Comparison of ENCODE assay signal across 8 cellular contexts in genomic region chr1:32962248-32962896, GRCh38. TPM values are rescaled to one million over a fixed set of nuclear protein-coding genes. Genes with fewer than 3 reads are reported as not detected.
DNase-seq lines count a peak whose midpoint lies in the region; ATAC-seq, FAIRE-seq and TF ChIP-seq lines count a peak whose summit lies in the region.

No MANE protein-coding gene starts in this region.

- H3K4me3 ChIP-seq in OCI-LY7 (ENCODE audit: low read depth, low read length, poor library complexity, severe bottlenecking) (peak overlapping the region; percentile 96), endothelial cell of umbilical vein (replicated peaks in 1 of 3; ENCODE audit: insufficient read depth in 1 of 3, low read depth in 1 of 3, low read length in 3 of 3) (peak overlapping the region; percentile 73 to 98 (median 76)), pancreas (peak overlapping the region in 3 of 4 donors; percentile 79 to 92 (median 85))

- peaks cover 9% of the 10 kb centered on the region; the same call in 1 of the 2 replicates for H4K20me1 ChIP-seq in OCI-LY7 (ENCODE audit: insufficient read depth, low read length)
- no peaks in the 10 kb centered on the region for H4K20me1 ChIP-seq in endothelial cell of umbilical vein (replicated peaks; ENCODE audit: control insufficient read depth, extremely low read depth, insufficient read depth, low read length)

- no peak for TF ChIP-seq CTCF in OCI-LY7 (conservative IDR thresholded peaks at IDR 0.05; ENCODE audit: low read length)
- TF ChIP-seq CTCF in endothelial cell of umbilical vein (IDR thresholded peaks at IDR 0.05; ENCODE audit: extremely low read depth in 1 of 2, insufficient read depth in 1 of 2, low read depth in 1 of 2, low read length in 2 of 2), result no peak
- no peak for TF ChIP-seq CTCF in pancreas (IDR thresholded peaks at IDR 0.05)

- no peaks in the 10 kb centered on the region for H3K9me3 Mint-ChIP-seq in activated T-cell treated with anti-CD3 and anti-CD28 coated beads, Interleukin-2, amount 50 U/mL, for 72 hours

- intact Hi-C loops in OCI-LY7 (cut with micrococcal nuclease; ENCODE audit: unreplicated experiment) (loop anchor here (5.0 kb wide), 1 partner anchor 145 kb away; the partner anchor contains the start of genes S100PBP and YARS1), endothelial cell of umbilical vein (cut with micrococcal nuclease) (no loop called here), pancreas (cut with DNase I) (no loop called here)

- H3K4me1 Mint-ChIP-seq in activated T-cell treated with anti-CD3 and anti-CD28 coated beads, Interleukin-2, amount 50 U/mL, for 72 hours (ENCODE audit: low read depth), result peaks cover 61% of the 10 kb centered on the region

- CTCF ChIA-PET in OCI-LY7 (lab: Charles Lee; ENCODE audit: unreplicated experiment), result no interaction called here
- CTCF ChIA-PET in endothelial cell of umbilical vein (lab: Charles Lee), result interaction anchor here (0.9 to 2.0 kb wide), 2 partner anchors 9 to 45 kb away, joined by 6 to 7 read pairs; no protein-coding TSS in a partner anchor

- no peak for DNase-seq in activated T-cell treated with anti-CD3 and anti-CD28 coated beads, Interleukin-2, amount 50 U/mL, for 72 hours
- DNase-seq in activated T-cell treated with anti-CD3 and anti-CD28 coated beads, Interleukin-2, amount 50 U/mL, for 1 hour, result no peak
- DNase-seq in OCI-LY7 (ENCODE audit: low spot score) (peak; percentile 63), endothelial cell of umbilical vein (ENCODE audit: low read depth, low spot score) (peak; percentile 41), pancreas (no peak), DMS114 treated with DMSO at 0.1 percent for 48 hours (lab: John Stamatoyannopoulos, UW; ENCODE audit: unreplicated experiment) (no peak)
- no peak for DNase-seq in activated CD4-positive, alpha-beta T cell treated with anti-CD3 and anti-CD28 coated beads for 1 hour

- H3K4me1 ChIP-seq in OCI-LY7 (ENCODE audit: insufficient read depth, low read length, poor library complexity, severe bottlenecking) (peaks cover 44% of the 10 kb centered on the region), endothelial cell of umbilical vein (ENCODE audit: control insufficient read depth, extremely low read depth, insufficient read depth, low read length) (peaks cover 20% of the 10 kb centered on the region), pancreas (peaks cover 0 to 27% (median 12%) of the 10 kb centered on the region in 3 donors)

- peak overlapping the region; percentile 85 for H3K27ac ChIP-seq in OCI-LY7 (ENCODE audit: low read depth, low read length, poor library complexity, severe bottlenecking)
- H3K27ac ChIP-seq in endothelial cell of umbilical vein (ENCODE audit: insufficient read depth, low read depth, low read length), result no peak overlapping the region
- H3K27ac ChIP-seq in pancreas, result peak overlapping the region in 2 of 4 donors; percentile 31 to 60

- H3K4me2 ChIP-seq in OCI-LY7 (ENCODE audit: low read length), result peak overlapping the region; percentile 83
- H3K4me2 ChIP-seq in endothelial cell of umbilical vein (ENCODE audit: insufficient read depth, low read length), result peak overlapping the region; percentile 89

- H3K9me3 ChIP-seq in OCI-LY7 (ENCODE audit: low read length), result peaks cover 3% of the 10 kb centered on the region; the same call in 1 of the 2 replicates
- no peaks in the 10 kb centered on the region for H3K9me3 ChIP-seq in endothelial cell of umbilical vein (replicated peaks; ENCODE audit: control insufficient read depth, insufficient read depth, low read length)
- H3K9me3 ChIP-seq in pancreas, result no peaks in the 10 kb centered on the region

- H3K36me3 ChIP-seq in OCI-LY7 (ENCODE audit: insufficient read depth, low read length), result peaks cover 8% of the 10 kb centered on the region; the same call in 1 of the 2 replicates
- no peaks in the 10 kb centered on the region for H3K36me3 ChIP-seq in endothelial cell of umbilical vein (ENCODE audit: control insufficient read depth in 2 of 2, extremely low read depth in 1 of 2, insufficient read depth in 2 of 2, low read length in 2 of 2)
- H3K36me3 ChIP-seq in pancreas, result no peaks in the 10 kb centered on the region

- no peak for TF ChIP-seq POLR2A in endothelial cell of umbilical vein (IDR thresholded peaks at IDR 0.05; ENCODE audit: low read depth, low read length)

- ATAC-seq in activated T-cell treated with anti-CD3 and anti-CD28 coated beads, Interleukin-2, amount 50 U/mL, for 72 hours (replicated peaks in 1 of 2), result no peak
- peak in 2 of 4 donors; percentile 7 to 11 for ATAC-seq in pancreas
- no peak for ATAC-seq in HG03139 (IDR thresholded peaks at IDR 0.05; ENCODE audit: unreplicated experiment)

- H2AFZ ChIP-seq in OCI-LY7 (ENCODE audit: low read length) (no peak overlapping the region), endothelial cell of umbilical vein (ENCODE audit: low read depth, low read length) (no peak overlapping the region)

- dilution Hi-C loops in endothelial cell of umbilical vein (cut with MboI; ENCODE audit: extremely low pct_ligation_motif_present, low sequenced_read_pairs), result no loop called here

- POLR2A ChIA-PET in OCI-LY7 (lab: Charles Lee), result interaction anchor here (2.6 kb wide), 1 partner anchor 13 kb away, joined by 26 read pairs; no protein-coding TSS in a partner anchor
- POLR2A ChIA-PET in endothelial cell of umbilical vein (lab: Charles Lee), result no interaction called here

- H3K27me3 ChIP-seq in endothelial cell of umbilical vein (ENCODE audit: control insufficient read depth in 2 of 2, insufficient read depth in 2 of 2, low read length in 2 of 2) (no peaks in the 10 kb centered on the region), pancreas (no peaks in the 10 kb centered on the region)

- H3K9me2 ChIP-seq in OCI-LY7 (ENCODE audit: insufficient read depth, low read length), result no peaks in the 10 kb centered on the region

- no peaks in the 10 kb centered on the region for H3K9me1 ChIP-seq in endothelial cell of umbilical vein (replicated peaks; ENCODE audit: control insufficient read depth, extremely low read depth, insufficient read depth, low read length)

- H3K79me2 ChIP-seq in OCI-LY7 (ENCODE audit: insufficient read depth, low read depth, low read length), result peaks cover 65% of the 10 kb centered on the region
- peaks cover 63% of the 10 kb centered on the region for H3K79me2 ChIP-seq in endothelial cell of umbilical vein (ENCODE audit: control insufficient read depth, insufficient read depth, low read length)

- no peaks in the 10 kb centered on the region for H3K27me3 Mint-ChIP-seq in activated T-cell treated with anti-CD3 and anti-CD28 coated beads, Interleukin-2, amount 50 U/mL, for 72 hours (ENCODE audit: low read depth)

- WGBS in pancreas, 2 donors, result 21 to 32% methylated on average over 6 of the region's 6 CpGs

- H3K4me3 Mint-ChIP-seq in activated T-cell treated with anti-CD3 and anti-CD28 coated beads, Interleukin-2, amount 50 U/mL, for 72 hours, result peak overlapping the region; percentile 93 to 95

- peaks cover 17 to 22% of the 10 kb centered on the region in 2 donors for H3K36me3 Mint-ChIP-seq in activated T-cell treated with anti-CD3 and anti-CD28 coated beads, Interleukin-2, amount 50 U/mL, for 72 hours (ENCODE audit: insufficient read depth in 2 of 2)

- FAIRE-seq in endothelial cell of umbilical vein (lab: Jason Lieb, UNC), result peak; percentile 68
- FAIRE-seq in pancreas (lab: Jason Lieb, UNC), result no peak

- peak overlapping the region; percentile 8 for H3K9ac ChIP-seq in endothelial cell of umbilical vein (replicated peaks; ENCODE audit: extremely low read depth, insufficient read depth, low read length)

- BruUV-seq in OCI-LY7 (replicated peaks; lab: Mats Ljungman, UMichigan), result no TSS peak
- BruUV-seq in endothelial cell of umbilical vein (replicated peaks; lab: Mats Ljungman, UMichigan), result no TSS peak

- H3K27ac Mint-ChIP-seq in activated T-cell treated with anti-CD3 and anti-CD28 coated beads, Interleukin-2, amount 50 U/mL, for 72 hours, result peak overlapping the region; percentile 82

TF ChIP-seq in endothelial cell of umbilical vein, 7 proteins besides CTCF, POLR2A, EP300 and RAD21:
- TF ChIP-seq MYC (IDR thresholded peaks at IDR 0.05; ENCODE audit: low read depth, low read length) (no peak), GATA2 (IDR thresholded peaks at IDR 0.05; ENCODE audit: insufficient read depth, insufficient read length, low read depth, low read length) (no peak), JUN (IDR thresholded peaks at IDR 0.05; ENCODE audit: borderline replicate concordance, insufficient read depth, insufficient read length, low read depth) (no peak)

RNA-seq across cellular contexts. Expression of gene RNF19B, which starts 2.2 kb away (rescaled TPM):
- 100 to 1,000 TPM in 1 of 2 donors, 10 to 100 TPM in 1; 99.9 to 148 TPM for total RNA-seq in activated T-cell treated with anti-CD3 and anti-CD28 coated beads, Interleukin-2, amount 50 U/mL, for 72 hours
- total RNA-seq in OCI-LY7 (2014; rRNA removed; shearing (Covaris generic)), result 21.1 and 23.0 TPM in 2 replicates
- total RNA-seq in OCI-LY7 (2022) (33.6 and 36.8 TPM in 2 replicates), endothelial cell of umbilical vein (24.2 and 25.6 TPM in 2 replicates), pancreas (10 to 100 TPM in 2 of 6 donors, 1 to 10 TPM in 4; 5.4 to 16.3 (median 8.0) TPM)
- polyA plus RNA-seq in endothelial cell of umbilical vein (19.2 and 19.6 TPM in 2 replicates), pancreas (1 to 10 TPM; 2.3 to 8.1 TPM)
- polyA plus RNA-seq in endothelial cell of umbilical vein (2011; cell fraction: cytosol; rRNA removed), result 24.0 and 26.1 TPM in 2 replicates
- 13.0 and 13.6 TPM in 2 replicates for polyA plus RNA-seq in endothelial cell of umbilical vein (2011; cell fraction: nucleus; rRNA removed)
- polyA plus RNA-seq in endothelial cell of umbilical vein (2012), result 26.1 and 29.0 TPM in 2 replicates
- 25.3 and 31.0 TPM in 2 replicates for polyA minus RNA-seq in endothelial cell of umbilical vein
- 9.6 TPM for polyA minus RNA-seq in endothelial cell of umbilical vein (2011; cell fraction: cytosol; rRNA and poly(A)+ RNA removed)
- 9.5 and 9.8 TPM in 2 replicates for polyA minus RNA-seq in endothelial cell of umbilical vein (2011; cell fraction: nucleus; rRNA and poly(A)+ RNA removed)

Comparison
In these comparisons a context has a peak if more than half of its experiments do, and no peak if none do; other contexts are left out.
1. DNase-seq: peak in OCI-LY7 (single experiment) and endothelial cell of umbilical vein (single experiment); none in activated T-cell treated with anti-CD3 and anti-CD28 coated beads, Interleukin-2, amount 50 U/mL, for 72 hours (0 of 2), activated T-cell treated with anti-CD3 and anti-CD28 coated beads, Interleukin-2, amount 50 U/mL, for 1 hour (single experiment), pancreas (0 of 6), DMS114 treated with DMSO at 0.1 percent for 48 hours (single experiment) and activated CD4-positive, alpha-beta T cell treated with anti-CD3 and anti-CD28 coated beads for 1 hour (single experiment).
2. Peak in every context shown above with its lines, with median percentiles within 50 percentile points of each other: H3K4me3 ChIP-seq.